In genomic region chr2:1916881-1917280, GRCh38 we compare ENCODE assay signal across 6 cellular contexts.
"Had no signal": no experiment of that assay in that cellular context is flagged by ENCODE, and none has a peak within 500 bp of the region (broad histone marks: within the 10 kb centered on the region; RNA-seq: fewer than 3 reads in every experiment).

No MANE protein-coding gene starts in this region.

- H3K4me3 Mint-ChIP-seq: IgD-negative memory B cell had no signal

- H3K27ac Mint-ChIP-seq: IgD-negative memory B cell had no signal

- FAIRE-seq: HepG2, K562 had no signal

- H3K27ac ChIP-seq: HL-60 had no signal

- H3K36me3 Mint-ChIP-seq: IgD-negative memory B cell had no signal

- DNase-seq: IMR-90, KBM-7 had no signal

- ATAC-seq: HepG2, K562 had no signal

- H3K4me3 ChIP-seq: K562 had no signal
